Comparison of ENCODE assay signal across 8 cellular contexts in genomic region chr3:194485876-194486539, GRCh38. TPM values are rescaled to one million over a fixed set of nuclear protein-coding genes. Genes with fewer than 3 reads are reported as not detected.
DNase-seq lines count a peak whose midpoint lies in the region; FAIRE-seq and TF ChIP-seq lines count a peak whose summit lies in the region.

No MANE protein-coding gene starts in this region.

- H3K27me3 ChIP-seq in OCI-LY1 (ENCODE audit: insufficient read depth, low read length) (no peaks in the 10 kb centered on the region), osteoblast (ENCODE audit: insufficient read depth, low read length) (no peaks in the 10 kb centered on the region), tibial artery (no peaks in the 10 kb centered on the region)

- H3K36me3 ChIP-seq in OCI-LY1 (ENCODE audit: insufficient read depth, low read length) (peaks cover 46% of the 10 kb centered on the region), osteoblast (ENCODE audit: insufficient read depth, low read length) (peaks cover 36% of the 10 kb centered on the region), tibial artery (no peaks in the 10 kb centered on the region)

- peak overlapping the region; percentile 87 for H3K9ac ChIP-seq in OCI-LY1 (ENCODE audit: low read length)

- FAIRE-seq in HTR-8/SVneo (lab: Jason Lieb, UNC): no peak

- H3K9me2 ChIP-seq in OCI-LY1 (ENCODE audit: low read depth, low read length): no peaks in the 10 kb centered on the region

- H4K20me1 ChIP-seq in OCI-LY1 (ENCODE audit: insufficient read depth, low read length) (no peaks in the 10 kb centered on the region), osteoblast (ENCODE audit: insufficient read depth, low read length) (no peaks in the 10 kb centered on the region)

- peaks cover 71% of the 10 kb centered on the region for H3K4me1 ChIP-seq in OCI-LY1 (ENCODE audit: insufficient read depth, low read length, severe bottlenecking)
- peaks cover 60% of the 10 kb centered on the region for H3K4me1 ChIP-seq in osteoblast (ENCODE audit: insufficient read depth, low read length)
- H3K4me1 ChIP-seq in tibial artery: peaks cover 0 to 77% (median 39%) of the 10 kb centered on the region in 4 donors

- H3K4me3 ChIP-seq in OCI-LY1 (ENCODE audit: low read depth, low read length, poor library complexity, severe bottlenecking): peak overlapping the region; percentile 85
- peak overlapping the region; percentile 75 to 88 for H3K4me3 ChIP-seq in foreskin fibroblast (ENCODE audit: low read depth in 1 of 2, low read length in 2 of 2)
- peak overlapping the region; percentile 83 for H3K4me3 ChIP-seq in osteoblast (ENCODE audit: insufficient read depth, low read length)
- peak overlapping the region; percentile 85 to 88 for H3K4me3 ChIP-seq in tibial artery

- no peaks in the 10 kb centered on the region for H3F3A ChIP-seq in OCI-LY1 (ENCODE audit: insufficient read depth, low read length)

- H3K27ac ChIP-seq in OCI-LY1 (ENCODE audit: low read depth, low read length, poor library complexity, severe bottlenecking): peak overlapping the region; percentile 37
- peak overlapping the region; percentile 95 for H3K27ac ChIP-seq in osteoblast (ENCODE audit: low read depth, low read length)
- H3K27ac ChIP-seq in tibial artery: peak overlapping the region; percentile 95 to 96

- H3K79me2 ChIP-seq in OCI-LY1 (ENCODE audit: insufficient read depth, low read length): peaks cover 46% of the 10 kb centered on the region
- H3K79me2 ChIP-seq in osteoblast (ENCODE audit: insufficient read depth, low read length): peaks cover 53% of the 10 kb centered on the region

- H2AFZ ChIP-seq in OCI-LY1 (ENCODE audit: low read length): no peak overlapping the region
- H2AFZ ChIP-seq in osteoblast (ENCODE audit: low read length): no peak overlapping the region

- DNase-seq in ELR (ENCODE audit: low read depth): peak; percentile 56
- DNase-seq in HCEC 1CT: peak; percentile 38
- peak; percentile 55 for DNase-seq in activated T-helper 9 cell treated with anti-CD3 and anti-CD28 coated beads, Interleukin-2, amount 50 U/mL, for 16 hours (ENCODE audit: low read depth)
- peak in 1 of 2 donors; percentile 65 for DNase-seq in foreskin fibroblast
- DNase-seq in osteoblast (ENCODE audit: insufficient read length, low spot score, missing footprints): peak; percentile 91
- DNase-seq in tibial artery: peak; percentile 31 to 74
- no peak for DNase-seq in HTR-8/SVneo (ENCODE audit: insufficient read length, low spot score)

- intact Hi-C loops in tibial artery (cut with DNase I; ENCODE audit: low total_unique reads): no loop called here

- TF ChIP-seq CTCF in OCI-LY1 (IDR thresholded peaks at IDR 0.05; ENCODE audit: low read length): 0 out of 2 replicates have a peak, but pooled peaks have one; percentile 5
- TF ChIP-seq CTCF in foreskin fibroblast (IDR thresholded peaks at IDR 0.05; ENCODE audit: low read depth, low read length): peak; percentile 26
- no peak for TF ChIP-seq CTCF in osteoblast (IDR thresholded peaks at IDR 0.05; ENCODE audit: extremely low read depth, low read depth, low read length)
- TF ChIP-seq CTCF in tibial artery (IDR thresholded peaks at IDR 0.05): peak in 1 of 2 experiments; percentile 13

- no peaks in the 10 kb centered on the region for H3K9me3 ChIP-seq in OCI-LY1 (ENCODE audit: low read length)
- no peaks in the 10 kb centered on the region for H3K9me3 ChIP-seq in osteoblast (ENCODE audit: low read depth, low read length)
- H3K9me3 ChIP-seq in tibial artery: no peaks in the 10 kb centered on the region

- H3K4me2 ChIP-seq in OCI-LY1 (ENCODE audit: low read length): peak overlapping the region; percentile 98
- H3K4me2 ChIP-seq in osteoblast (ENCODE audit: insufficient read depth, low read length): peak overlapping the region; percentile 84

RNA-seq across cellular contexts. Expression of gene ATP13A3, which starts 0.8 kb away (rescaled TPM):
- 248 and 311 TPM in 2 replicates for total RNA-seq in osteoblast

Comparison
In these comparisons a context has a peak if more than half of its experiments do, and no peak if none do; other contexts are left out.
1. H3K27ac ChIP-seq: peak in every context shown above with its lines; median percentile 96 in tibial artery; 95 in osteoblast; 37 in OCI-LY1.